Comparison of ENCODE assay signal across 11 cellular contexts in the genomic region with DNA sequence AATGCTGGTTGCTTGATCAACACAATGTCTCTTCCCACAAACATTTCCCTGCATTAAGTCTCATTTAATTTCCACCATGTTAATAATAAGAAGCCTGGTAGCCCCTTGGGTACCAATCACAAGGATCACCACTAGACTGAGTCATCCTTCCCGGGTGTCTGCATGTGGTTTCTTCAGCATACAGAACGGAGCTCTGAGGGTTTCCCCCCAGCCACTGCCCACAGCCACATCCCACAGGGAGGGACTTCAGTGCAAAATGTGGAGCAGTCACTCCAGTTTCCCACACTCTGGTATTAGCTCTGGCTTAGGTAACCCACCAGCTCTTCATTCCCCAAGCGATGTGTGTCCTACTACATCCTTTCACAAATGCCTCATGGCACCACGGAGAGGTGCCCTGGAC. TPM values are rescaled to one million over a fixed set of nuclear protein-coding genes. Genes with fewer than 3 reads are reported as not detected.
A peak's percentile ranks its signal among the peaks of the same experiment; 100 is the strongest.
DNase-seq lines count a peak whose midpoint lies in the region; ATAC-seq, FAIRE-seq and TF ChIP-seq lines count a peak whose summit lies in the region.
"Had no signal": no experiment of that assay in that cellular context is flagged by ENCODE, and none has a peak within 500 bp of the region (broad histone marks: within the 10 kb centered on the region; RNA-seq: fewer than 3 reads in every experiment).

No MANE protein-coding gene starts in this region.

- intact Hi-C loops in natural killer cell (cut with micrococcal nuclease): loop anchor here (5.0 kb wide), 1 partner anchor 712 kb away; no protein-coding TSS in a partner anchor

- peaks cover 12% of the 10 kb centered on the region for H3K4me1 Mint-ChIP-seq in activated naive CD4-positive, alpha-beta T cell treated with anti-CD3 and anti-CD28 coated beads, Interleukin-2, amount 10 ng/mL, durations not matched to agents 7 days and 5 days
- H3K4me1 Mint-ChIP-seq in natural killer cell: peaks cover 28 to 35% of the 10 kb centered on the region in 2 donors

- H3K27ac Mint-ChIP-seq in activated naive CD4-positive, alpha-beta T cell treated with anti-CD3 and anti-CD28 coated beads, Interleukin-2, amount 10 ng/mL, durations not matched to agents 7 days and 5 days: no peak overlapping the region
- peak overlapping the region in 1 of 2 donors; percentile 14 for H3K27ac Mint-ChIP-seq in natural killer cell

- TF ChIP-seq CTCF in natural killer cell (IDR thresholded peaks at IDR 0.05) (no peak), omental fat pad (IDR thresholded peaks at IDR 0.05) (no peak)

- CTCF ChIA-PET in activated naive CD4-positive, alpha-beta T cell treated with anti-CD3 and anti-CD28 coated beads, Interleukin-2, amount 10 ng/mL, durations not matched to agents 7 days and 5 days (lab: Charles Lee): interaction anchor here (0.8 kb wide), 1 partner anchor 148 kb away, joined by 3 read pairs; no protein-coding TSS in a partner anchor

- ATAC-seq in HG02610 (IDR thresholded peaks at IDR 0.05; ENCODE audit: unreplicated experiment) (peak; percentile 79), natural killer cell (peak; percentile 69 to 86 (median 75)), omental fat pad (ENCODE audit: low FRiP score) (no peak)
- ATAC-seq: A549; naive thymus-derived CD4-positive, alpha-beta T cell had no signal

- no peaks in the 10 kb centered on the region for H3K36me3 Mint-ChIP-seq in activated naive CD4-positive, alpha-beta T cell treated with anti-CD3 and anti-CD28 coated beads, Interleukin-2, amount 10 ng/mL, durations not matched to agents 7 days and 5 days
- H3K36me3 Mint-ChIP-seq in natural killer cell: no peaks in the 10 kb centered on the region
- H3K36me3 Mint-ChIP-seq: naive thymus-derived CD4-positive, alpha-beta T cell had no signal

- no peak for TF ChIP-seq POLR2A in GM12891 (IDR thresholded peaks at IDR 0.05; ENCODE audit: low read depth, low read length)

- peaks cover 56% of the 10 kb centered on the region for H3K27me3 Mint-ChIP-seq in activated naive CD4-positive, alpha-beta T cell treated with anti-CD3 and anti-CD28 coated beads, Interleukin-2, amount 10 ng/mL, durations not matched to agents 7 days and 5 days
- peaks cover 37 to 43% of the 10 kb centered on the region in 2 donors for H3K27me3 Mint-ChIP-seq in natural killer cell (ENCODE audit: low read depth in 2 of 2)

- H3K9me3 Mint-ChIP-seq in activated naive CD4-positive, alpha-beta T cell treated with anti-CD3 and anti-CD28 coated beads, Interleukin-2, amount 10 ng/mL, durations not matched to agents 7 days and 5 days: no peaks in the 10 kb centered on the region
- no peaks in the 10 kb centered on the region for H3K9me3 Mint-ChIP-seq in natural killer cell
- H3K9me3 Mint-ChIP-seq: naive thymus-derived CD4-positive, alpha-beta T cell had no signal

- DNase-seq in activated CD4-positive, CD25-positive, alpha-beta regulatory T cell treated with anti-CD3 and anti-CD28 coated beads, Interleukin-2, amount 50 U/mL, for 72 hours: peak; percentile 40
- DNase-seq in activated CD4-positive, CD25-positive, alpha-beta regulatory T cell (lab: John Stamatoyannopoulos, UW): no peak
- DNase-seq in activated naive CD4-positive, alpha-beta T cell treated with anti-CD3 and anti-CD28 coated beads, Interleukin-2, amount 10 ng/mL, durations not matched to agents 7 days and 5 days: peak; percentile 50
- DNase-seq in natural killer cell: peak; percentile 53
- no peak for DNase-seq in GM19238 (ENCODE audit: insufficient read length, low spot score)
- no peak for DNase-seq in omental fat pad (ENCODE audit: low spot score)
- no peak for DNase-seq in GM12891 (ENCODE audit: insufficient read length, low spot score)
- DNase-seq: DMS79 had no signal

- FAIRE-seq in GM12891 (lab: Jason Lieb, UNC): no peak
- FAIRE-seq: A549 had no signal

- H3K4me3 Mint-ChIP-seq in activated naive CD4-positive, alpha-beta T cell treated with anti-CD3 and anti-CD28 coated beads, Interleukin-2, amount 10 ng/mL, durations not matched to agents 7 days and 5 days: no peak overlapping the region
- peak overlapping the region; percentile 35 for H3K4me3 Mint-ChIP-seq in natural killer cell
- H3K4me3 Mint-ChIP-seq: naive thymus-derived CD4-positive, alpha-beta T cell had no signal

TF ChIP-seq in GM12891, 5 proteins besides CTCF, POLR2A, EP300 and RAD21:
- no peak for TF ChIP-seq POU2F2 (IDR thresholded peaks at IDR 0.05; ENCODE audit: low read depth, low read length)
- no peak for TF ChIP-seq SPI1 (IDR thresholded peaks at IDR 0.05; ENCODE audit: low read depth, low read length)
- TF ChIP-seq PAX5 (IDR thresholded peaks at IDR 0.05; ENCODE audit: insufficient read depth, low read length, severe bottlenecking): no peak
- no peak for TF ChIP-seq POLR2AphosphoS5 (IDR thresholded peaks at IDR 0.05; ENCODE audit: low read depth, low read length)
- no peak for TF ChIP-seq TAF1 (IDR thresholded peaks at IDR 0.05; ENCODE audit: low read depth, low read length)

RNA-seq across cellular contexts. Expression of a gene that starts 42.7 kb away (rescaled TPM):
- total RNA-seq in natural killer cell (10 to 100 TPM; 31.1 to 35.3 (median 34.4) TPM), omental fat pad (10 to 100 TPM; 21.5 to 66.7 (median 32.1) TPM)
- 58.9 TPM for polyA plus RNA-seq in GM12891 (2012; ENCODE audit: low read depth, missing spikeins)

Comparison
In these comparisons a context has a peak if more than half of its experiments do, and no peak if none do; other contexts are left out.
1. DNase-seq: peak in activated CD4-positive, CD25-positive, alpha-beta regulatory T cell treated with anti-CD3 and anti-CD28 coated beads, Interleukin-2, amount 50 U/mL, for 72 hours (single experiment), activated naive CD4-positive, alpha-beta T cell treated with anti-CD3 and anti-CD28 coated beads, Interleukin-2, amount 10 ng/mL, durations not matched to agents 7 days and 5 days (single experiment) and natural killer cell (single experiment); none in activated CD4-positive, CD25-positive, alpha-beta regulatory T cell (0 of 4), GM19238 (single experiment), omental fat pad (single experiment) and GM12891 (single experiment).